In genomic region chr4:104451573-104451972, GRCh38 we compare ENCODE assay signal across 9 cellular contexts. TPM values are rescaled to one million over a fixed set of nuclear protein-coding genes. Genes with fewer than 3 reads are reported as not detected.
A peak's percentile ranks its signal among the peaks of the same experiment; 100 is the strongest.
DNase-seq lines count a peak whose midpoint lies in the region; ATAC-seq, FAIRE-seq and TF ChIP-seq lines count a peak whose summit lies in the region.
"Had no signal": no experiment of that assay in that cellular context is flagged by ENCODE, and none has a peak within 500 bp of the region (broad histone marks: within the 10 kb centered on the region; RNA-seq: fewer than 3 reads in every experiment).

No MANE protein-coding gene starts in this region.

- in situ Hi-C loops in GM12878 (cut with MboI) = no loop called here

- WGBS in GM12878 (ENCODE audit: insufficient coverage, insufficient replicate concordance, low lambda C conversion rate, missing lambda C conversion rate) = 0% methylated on average over 1 of the region's 1 CpG

- no peaks in the 10 kb centered on the region for H3K4me1 Mint-ChIP-seq in CD4-positive, alpha-beta memory T cell
- H3K4me1 Mint-ChIP-seq: activated naive CD8-positive, alpha-beta T cell treated with anti-CD3 and anti-CD28 coated beads, Interleukin-2, amount 10 ng/mL, durations not matched to agents 7 days and 5 days had no signal

- H3K27ac Mint-ChIP-seq in CD4-positive, alpha-beta memory T cell = no peak overlapping the region
- H3K27ac Mint-ChIP-seq: activated naive CD8-positive, alpha-beta T cell treated with anti-CD3 and anti-CD28 coated beads, Interleukin-2, amount 10 ng/mL, durations not matched to agents 7 days and 5 days had no signal

- peak; percentile 14 to 35 (median 31); a peak in 3 of 6 replicates for TF ChIP-seq CTCF in GM12878 (IDR thresholded peaks at IDR 0.05 in 2 of 3, conservative IDR thresholded peaks at IDR 0.05 in 1 of 3; ENCODE audit: control insufficient read depth in 2 of 3, extremely low read depth in 1 of 3, insufficient read depth in 1 of 3, low read depth in 3 of 3, low read length in 3 of 3)

- FAIRE-seq in GM12878 (lab: Jason Lieb, UNC) = no peak

- no peak overlapping the region for H3K9ac ChIP-seq in GM12878 (ENCODE audit: control insufficient read depth, insufficient read depth, low read length)

- no peaks in the 10 kb centered on the region for H3K4me1 ChIP-seq in GM12878 (ENCODE audit: control insufficient read depth, insufficient read depth, low read length)
- H3K4me1 ChIP-seq in CD4-positive, alpha-beta memory T cell (ENCODE audit: insufficient read depth, low read length) = no peaks in the 10 kb centered on the region

- no peak for DNase-seq in GM12878 (ENCODE audit: low read depth, low spot score)
- DNase-seq in pons (ENCODE audit: low spot score) = peak; percentile 77
- no peak for DNase-seq in MV-4-11 (lab: John Stamatoyannopoulos, UW)
- DNase-seq in NK-92 (lab: John Stamatoyannopoulos, UW; ENCODE audit: unreplicated experiment) = no peak
- DNase-seq in CD4-positive, alpha-beta memory T cell = no peak
- DNase-seq: activated naive CD8-positive, alpha-beta T cell treated with anti-CD3 and anti-CD28 coated beads, Interleukin-2, amount 10 ng/mL, durations not matched to agents 7 days and 5 days had no signal

- H3K27me3 Mint-ChIP-seq in CD4-positive, alpha-beta memory T cell = peaks cover 0 to 2% of the 10 kb centered on the region in 2 donors
- H3K27me3 Mint-ChIP-seq: activated naive CD8-positive, alpha-beta T cell treated with anti-CD3 and anti-CD28 coated beads, Interleukin-2, amount 10 ng/mL, durations not matched to agents 7 days and 5 days had no signal

- BruUV-seq in GM12878 (replicated peaks; lab: Mats Ljungman, UMichigan) = no TSS peak

- ATAC-seq in GM19035 (IDR thresholded peaks at IDR 0.05; ENCODE audit: unreplicated experiment) (peak; percentile 87), HG03378 (IDR thresholded peaks at IDR 0.05; ENCODE audit: unreplicated experiment) (peak; percentile 56), GM12878 (peak; percentile 94), HG03108 (IDR thresholded peaks at IDR 0.05; ENCODE audit: unreplicated experiment) (no peak)

- TF ChIP-seq EP300 in GM12878 (IDR thresholded peaks at IDR 0.05; ENCODE audit: borderline replicate concordance in 1 of 2, control insufficient read depth in 1 of 2, low read depth in 2 of 2, low read length in 2 of 2) = no peak

- peaks cover 0 to 3% (median 0%) of the 10 kb centered on the region in 8 donors for H3K9me3 Mint-ChIP-seq in CD4-positive, alpha-beta memory T cell
- H3K9me3 Mint-ChIP-seq: activated naive CD8-positive, alpha-beta T cell treated with anti-CD3 and anti-CD28 coated beads, Interleukin-2, amount 10 ng/mL, durations not matched to agents 7 days and 5 days had no signal

- SMC1A ChIA-PET in GM12878 (lab: Charles Lee; ENCODE audit: uncharacterized antibody, unreplicated experiment) = interaction anchor here (0.8 to 3.1 kb wide), 9 partner anchors 9 to 86 kb away, joined by 3 to 11 read pairs (median 6); no protein-coding TSS in a partner anchor

- POLR2A ChIA-PET in GM12878 (lab: Charles Lee) = no interaction called here
- POLR2A ChIA-PET in CD4-positive, alpha-beta memory T cell (lab: Charles Lee; ENCODE audit: partially characterized antibody) = no interaction called here

- H3K9me3 ChIP-seq in GM12878 (replicated peaks; ENCODE audit: control insufficient read depth, insufficient read depth, low read length) = no peaks in the 10 kb centered on the region; the same call in 2 of the 3 replicates
- H3K9me3 ChIP-seq in CD4-positive, alpha-beta memory T cell (ENCODE audit: control insufficient read depth in 1 of 2, low read length in 2 of 2) = no peaks in the 10 kb centered on the region

- intact Hi-C loops in GM12878 (cut with micrococcal nuclease; ENCODE audit: unreplicated experiment) = loop anchor here (1.0 kb wide), 1 partner anchor 386 kb away; no protein-coding TSS in a partner anchor
- intact Hi-C loops in CD4-positive, alpha-beta memory T cell (cut with micrococcal nuclease) = no loop called here

- H3K4me3 ChIP-seq in GM12878 = no peak overlapping the region
- H3K4me3 ChIP-seq in CD4-positive, alpha-beta memory T cell (ENCODE audit: low read length in 2 of 2) = no peak overlapping the region

- H3K27ac ChIP-seq in GM12878 (ENCODE audit: control insufficient read depth, insufficient read depth) = no peak overlapping the region
- H3K27ac ChIP-seq in CD4-positive, alpha-beta memory T cell (ENCODE audit: low read depth, low read length) = no peak overlapping the region

- H3K79me2 ChIP-seq in GM12878 (ENCODE audit: control insufficient read depth, insufficient read depth, low read length) = no peaks in the 10 kb centered on the region

- peak; percentile 45 for TF ChIP-seq RAD21 in GM12878 (IDR thresholded peaks at IDR 0.05; ENCODE audit: insufficient read depth, low read depth, low read length)

- RAD21 ChIA-PET in GM12878 (lab: Charles Lee; ENCODE audit: unreplicated experiment) = interaction anchor here (0.9 to 1.3 kb wide), 2 partner anchors 13 to 39 kb away, joined by 3 to 5 read pairs; no protein-coding TSS in a partner anchor

- H3K36me3 ChIP-seq in GM12878 (ENCODE audit: control insufficient read depth in 2 of 2, insufficient read depth in 2 of 2, low read length in 1 of 2) = no peaks in the 10 kb centered on the region
- H3K36me3 ChIP-seq in CD4-positive, alpha-beta memory T cell (ENCODE audit: insufficient read depth, low read length) = no peaks in the 10 kb centered on the region

- no peaks in the 10 kb centered on the region for H3K27me3 ChIP-seq in GM12878 (replicated peaks in 1 of 2; ENCODE audit: control insufficient read depth in 2 of 2, insufficient read depth in 2 of 2, low read length in 1 of 2)
- no peaks in the 10 kb centered on the region for H3K27me3 ChIP-seq in CD4-positive, alpha-beta memory T cell (ENCODE audit: insufficient read depth, low read length)

- H3K4me3 Mint-ChIP-seq in CD4-positive, alpha-beta memory T cell = no peak overlapping the region
- H3K4me3 Mint-ChIP-seq: activated naive CD8-positive, alpha-beta T cell treated with anti-CD3 and anti-CD28 coated beads, Interleukin-2, amount 10 ng/mL, durations not matched to agents 7 days and 5 days had no signal

- no peak for TF ChIP-seq POLR2A in GM12878 (IDR thresholded peaks at IDR 0.05; ENCODE audit: low read depth, low read length)

- H2AFZ ChIP-seq in GM12878 (ENCODE audit: control insufficient read depth, low read depth, low read length) = peak overlapping the region; percentile 70

- H4K20me1 ChIP-seq in GM12878 (ENCODE audit: control insufficient read depth, insufficient read depth) = no peaks in the 10 kb centered on the region

- CTCF ChIA-PET in GM12878 (lab: Yijun Ruan, JAX) = interaction anchor here (0.8 to 1.5 kb wide), 11 partner anchors 8 to 504 kb away, joined by 3 to 8 read pairs (median 3); no protein-coding TSS in a partner anchor
- CTCF ChIA-PET in CD4-positive, alpha-beta memory T cell (lab: Charles Lee; ENCODE audit: partially characterized antibody) = no interaction called here

- no peak overlapping the region for H3K4me2 ChIP-seq in GM12878 (ENCODE audit: control insufficient read depth, insufficient read depth)

- no peaks in the 10 kb centered on the region for H3K36me3 Mint-ChIP-seq in CD4-positive, alpha-beta memory T cell
- H3K36me3 Mint-ChIP-seq: activated naive CD8-positive, alpha-beta T cell treated with anti-CD3 and anti-CD28 coated beads, Interleukin-2, amount 10 ng/mL, durations not matched to agents 7 days and 5 days had no signal

TF ChIP-seq in GM12878, 131 proteins besides CTCF, POLR2A, EP300 and RAD21:
- TF ChIP-seq PML (IDR thresholded peaks at IDR 0.05; ENCODE audit: low read length) (no peak), SMC3 (IDR thresholded peaks at IDR 0.05; ENCODE audit: borderline replicate concordance, low read length) (peak; percentile 23; the same call in 1 of the 2 replicates), SREBF1 (IDR thresholded peaks at IDR 0.05; ENCODE audit: low read length) (no peak)

RNA-seq across cellular contexts. Expression of gene CXXC4, which starts 43.1 kb away (rescaled TPM):
- total RNA-seq in GM12878 (2013; cell fraction: nucleolus; rRNA removed) = 16.2 and 18.9 TPM in 2 replicates
- total RNA-seq in GM12878 (2014; rRNA removed) = 7.4 and 9.8 TPM in 2 replicates
- 10.8 and 12.1 TPM in 2 replicates for total RNA-seq in GM12878 (2014; rRNA removed; fragmentation: Illumina TruSeq; extraction: Trizol)
- 11.1 and 12.0 TPM in 2 replicates for total RNA-seq in GM12878 (2021)
- 1.3 TPM for polyA plus RNA-seq in GM12878 (2011; ENCODE audit: low read depth)
- polyA plus RNA-seq in GM12878 (2011; rRNA removed) = 8.2 and 11.1 TPM in 2 replicates
- 2.6 and 2.9 TPM in 2 replicates for polyA plus RNA-seq in GM12878 (2011; cell fraction: cytosol; rRNA removed)
- 10.5 and 11.0 TPM in 2 replicates for polyA plus RNA-seq in GM12878 (2011; cell fraction: nucleus; rRNA removed)
- 2.8 and 3.5 TPM in 2 replicates for polyA plus RNA-seq in GM12878 (2012)
- polyA plus RNA-seq in GM12878 (2014; fragmentation: Illumina TruSeq; extraction: Trizol) = 10.8 and 13.2 TPM in 2 replicates
- 10 to 100 TPM in 1 of 2 experiments, 1 to 10 TPM in 1; 4.2 to 17.0 TPM for polyA plus RNA-seq in GM12878 (2014; fragmentation: Nextera tagmentation; extraction: Ambion mirVana)
- 6.1 and 6.2 TPM in 2 replicates for polyA plus RNA-seq in GM12878 (2014; rRNA removed)
- polyA plus RNA-seq in GM12878 (2016; fragmentation: Nextera tagmentation; extraction: Ambion mirVana) = 1 to 10 TPM; 6.4 to 7.4 TPM
- 6.9 and 8.4 TPM in 2 replicates for polyA minus RNA-seq in GM12878 (2011; rRNA and poly(A)+ RNA removed)
- polyA minus RNA-seq in GM12878 (2011; cell fraction: cytosol; rRNA and poly(A)+ RNA removed) = 4.3 and 4.8 TPM in 2 replicates
- polyA minus RNA-seq in GM12878 (2011; cell fraction: nucleus; rRNA and poly(A)+ RNA removed) = 7.5 and 14.7 TPM in 2 replicates
- total RNA-seq in CD4-positive, alpha-beta memory T cell = under 1 TPM; 0.08 to 0.12 TPM
- polyA plus RNA-seq in CD4-positive, alpha-beta memory T cell = not detected

Comparison
In these comparisons a context has a peak if more than half of its experiments do, and no peak if none do; other contexts are left out.
1. RNA of gene CXXC4, which starts 43.1 kb away (total RNA-seq): 7.4 to 18.9 TPM in GM12878; 0.08 to 0.12 TPM in CD4-positive, alpha-beta memory T cell; every median in the first group is over 4 times any median in the second.